Comparison of ENCODE assay signal across 10 cellular contexts in the genomic region with DNA sequence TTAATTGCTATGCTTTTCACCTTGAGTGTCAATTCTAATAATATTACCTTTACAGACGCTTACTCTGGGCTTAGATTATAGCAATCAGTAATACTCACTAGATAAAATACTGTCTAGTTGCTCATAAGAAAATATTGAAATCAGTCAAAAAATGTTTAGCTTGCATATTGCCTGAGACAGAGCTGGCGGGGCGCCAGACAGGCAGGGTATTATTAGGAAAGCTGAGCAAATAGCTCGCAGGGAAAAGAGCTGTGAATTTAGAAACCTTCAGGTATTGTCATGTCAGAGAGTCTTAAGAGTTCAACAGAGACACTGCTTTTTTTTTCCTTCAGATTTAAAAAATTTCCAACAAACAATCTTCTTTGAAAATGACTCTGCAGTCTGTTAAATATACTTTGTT.
A peak's percentile ranks its signal among the peaks of the same experiment; 100 is the strongest.
DNase-seq lines count a peak whose midpoint lies in the region; TF ChIP-seq lines count a peak whose summit lies in the region.
"Had no signal": no experiment of that assay in that cellular context is flagged by ENCODE, and none has a peak within 500 bp of the region (broad histone marks: within the 10 kb centered on the region; RNA-seq: fewer than 3 reads in every experiment).

No MANE protein-coding gene starts in this region.

- no peaks in the 10 kb centered on the region for H3K27me3 ChIP-seq in smooth muscle cell (ENCODE audit: low read depth)

- no peak overlapping the region for H3K4me3 ChIP-seq in smooth muscle cell

- H3K36me3 ChIP-seq in smooth muscle cell (ENCODE audit: low read depth), result no peaks in the 10 kb centered on the region

- H4K20me1 ChIP-seq in smooth muscle cell (ENCODE audit: low read depth), result no peaks in the 10 kb centered on the region

- H3F3A ChIP-seq in smooth muscle cell (ENCODE audit: low read depth), result no peaks in the 10 kb centered on the region

- H3K4me3 Mint-ChIP-seq in nephron progenitor cell, result no peak overlapping the region
- H3K4me3 Mint-ChIP-seq: CD4-positive, CD25-positive, alpha-beta regulatory T cell; naive B cell had no signal

- H3K79me2 ChIP-seq in smooth muscle cell (ENCODE audit: low read depth), result no peaks in the 10 kb centered on the region

- H3K9me3 ChIP-seq in smooth muscle cell (replicated peaks; ENCODE audit: low read depth), result no peaks in the 10 kb centered on the region

- H3K9me3 Mint-ChIP-seq in nephron progenitor cell, result no peaks in the 10 kb centered on the region
- H3K9me3 Mint-ChIP-seq: naive B cell had no signal

- TF ChIP-seq CTCF in nephron progenitor cell (IDR thresholded peaks at IDR 0.05) (no peak), smooth muscle cell (IDR thresholded peaks at IDR 0.05; ENCODE audit: borderline replicate concordance, insufficient read depth, poor library complexity, severe bottlenecking) (no peak)

- peaks cover 81% of the 10 kb centered on the region for H3K36me3 Mint-ChIP-seq in nephron progenitor cell (ENCODE audit: low read depth)
- H3K36me3 Mint-ChIP-seq: CD4-positive, CD25-positive, alpha-beta regulatory T cell; naive B cell had no signal

- H3K9ac ChIP-seq in smooth muscle cell (ENCODE audit: low read depth), result no peak overlapping the region

- no peaks in the 10 kb centered on the region for H3K4me1 ChIP-seq in smooth muscle cell (ENCODE audit: low read depth)

- H3K27ac Mint-ChIP-seq in nephron progenitor cell, result peak overlapping the region; percentile 85
- H3K27ac Mint-ChIP-seq: CD4-positive, CD25-positive, alpha-beta regulatory T cell; naive B cell had no signal

- no peak overlapping the region for H2AFZ ChIP-seq in smooth muscle cell (ENCODE audit: low read depth)

- H3K4me2 ChIP-seq in smooth muscle cell, result no peak overlapping the region

- 80% methylated on average over 4 of the region's 4 CpGs for WGBS in smooth muscle cell (ENCODE audit: low lambda C conversion rate)

- no peaks in the 10 kb centered on the region for H3K27me3 Mint-ChIP-seq in nephron progenitor cell (ENCODE audit: low read depth, poor library complexity)

- peaks cover 39% of the 10 kb centered on the region for H3K4me1 Mint-ChIP-seq in nephron progenitor cell
- H3K4me1 Mint-ChIP-seq: CD4-positive, CD25-positive, alpha-beta regulatory T cell had no signal

- no peak overlapping the region for H3K27ac ChIP-seq in smooth muscle cell (ENCODE audit: low read depth)

- DNase-seq in DMS53 (lab: John Stamatoyannopoulos, UW), result peak; percentile 61
- DNase-seq in NCI-H1417 (lab: John Stamatoyannopoulos, UW), result peak; percentile 40 to 98 (median 89)
- peak; percentile 24 for DNase-seq in cerebellum (ENCODE audit: low spot score)
- DNase-seq in nephron progenitor cell, result no peak
- no peak for DNase-seq in NCI-H2029 (lab: John Stamatoyannopoulos, UW)
- DNase-seq in stimulated activated CD4-positive, alpha-beta T cell treated with anti-CD3 and anti-CD28 coated beads, Interleukin-2, amount 100 ng/mL, for 24 hours, result no peak
- DNase-seq in smooth muscle cell (lab: John Stamatoyannopoulos, UW; ENCODE audit: unreplicated experiment), result no peak
- DNase-seq in T1000 (lab: John Stamatoyannopoulos, UW), result no peak
- DNase-seq: CD4-positive, CD25-positive, alpha-beta regulatory T cell; naive B cell had no signal

Comparison
In these comparisons a context has a peak if more than half of its experiments do, and no peak if none do; other contexts are left out.
1. DNase-seq: peak in DMS53 (single experiment), NCI-H1417 (3 of 3) and cerebellum (single experiment); none in nephron progenitor cell (single experiment), NCI-H2029 (single experiment), stimulated activated CD4-positive, alpha-beta T cell treated with anti-CD3 and anti-CD28 coated beads, Interleukin-2, amount 100 ng/mL, for 24 hours (0 of 2), smooth muscle cell (single experiment) and T1000 (single experiment).